ENCODE assay signal across 10 cellular contexts in genomic region chr14:85532570-85532969, GRCh38. TPM values are rescaled to one million over a fixed set of nuclear protein-coding genes. Genes with fewer than 3 reads are reported as not detected.
DNase-seq lines count a peak whose midpoint lies in the region; ATAC-seq, FAIRE-seq and TF ChIP-seq lines count a peak whose summit lies in the region.
"Had no signal": no experiment of that assay in that cellular context is flagged by ENCODE, and none has a peak within 500 bp of the region (broad histone marks: within the 10 kb centered on the region; RNA-seq: fewer than 3 reads in every experiment).

No MANE protein-coding gene starts in this region.

- H3K4me3 ChIP-seq in ectodermal cell (ENCODE audit: insufficient read depth, low read depth, low read length) (peak overlapping the region; percentile 56), upper lobe of left lung (peak overlapping the region in 3 of 4 donors; percentile 44 to 56 (median 53))

- peak overlapping the region; percentile 30 to 61 for H3K4me3 Mint-ChIP-seq in activated T-cell treated with anti-CD3 and anti-CD28 coated beads, Interleukin-2, amount 50 U/mL, for 72 hours
- H3K4me3 Mint-ChIP-seq in activated T-cell treated with anti-CD3 and anti-CD28 coated beads, Interleukin-2, amount 50 U/mL, for 24 hours = no peak overlapping the region
- H3K4me3 Mint-ChIP-seq in natural killer cell = peak overlapping the region; percentile 85

- H3K27ac Mint-ChIP-seq in activated T-cell treated with anti-CD3 and anti-CD28 coated beads, Interleukin-2, amount 50 U/mL, for 72 hours = no peak overlapping the region
- no peak overlapping the region for H3K27ac Mint-ChIP-seq in activated T-cell treated with anti-CD3 and anti-CD28 coated beads, Interleukin-2, amount 50 U/mL, for 24 hours
- no peak overlapping the region for H3K27ac Mint-ChIP-seq in natural killer cell

- no peak for FAIRE-seq in GM19239 (lab: Jason Lieb, UNC)
- FAIRE-seq: small intestine had no signal

- no peak for TF ChIP-seq POLR2A in upper lobe of left lung (IDR thresholded peaks at IDR 0.05)

- no peak overlapping the region for H3K27ac ChIP-seq in ectodermal cell (ENCODE audit: insufficient read depth, low read depth, low read length, poor library complexity, severe bottlenecking)
- H3K27ac ChIP-seq in upper lobe of left lung = peak overlapping the region in 1 of 4 donors; percentile 73

- intact Hi-C loops in natural killer cell (cut with micrococcal nuclease) = no loop called here

- TF ChIP-seq CTCF in natural killer cell (IDR thresholded peaks at IDR 0.05) (no peak), upper lobe of left lung (IDR thresholded peaks at IDR 0.05) (no peak)

- H3K4me1 Mint-ChIP-seq in activated T-cell treated with anti-CD3 and anti-CD28 coated beads, Interleukin-2, amount 50 U/mL, for 72 hours (ENCODE audit: low read depth) = peaks cover 16% of the 10 kb centered on the region
- H3K4me1 Mint-ChIP-seq in activated T-cell treated with anti-CD3 and anti-CD28 coated beads, Interleukin-2, amount 50 U/mL, for 24 hours (ENCODE audit: low read depth) = peaks cover 16% of the 10 kb centered on the region
- peaks cover 21 to 40% of the 10 kb centered on the region in 2 donors for H3K4me1 Mint-ChIP-seq in natural killer cell

- H3K9me3 ChIP-seq in ectodermal cell (ENCODE audit: control insufficient read depth, low read length) (no peaks in the 10 kb centered on the region), upper lobe of left lung (no peaks in the 10 kb centered on the region)
- H3K9me3 ChIP-seq: BE2C had no signal

- no peak for ATAC-seq in activated T-cell treated with anti-CD3 and anti-CD28 coated beads, Interleukin-2, amount 50 U/mL, for 72 hours (replicated peaks in 1 of 2)
- ATAC-seq in natural killer cell (no peak), upper lobe of left lung (ENCODE audit: low FRiP score in 2 of 2) (no peak), HG02938 (IDR thresholded peaks at IDR 0.05; ENCODE audit: unreplicated experiment) (no peak)

- peaks cover 0 to 2% of the 10 kb centered on the region in 2 donors for H3K36me3 Mint-ChIP-seq in activated T-cell treated with anti-CD3 and anti-CD28 coated beads, Interleukin-2, amount 50 U/mL, for 72 hours (ENCODE audit: insufficient read depth in 2 of 2)
- no peaks in the 10 kb centered on the region for H3K36me3 Mint-ChIP-seq in activated T-cell treated with anti-CD3 and anti-CD28 coated beads, Interleukin-2, amount 50 U/mL, for 24 hours (ENCODE audit: low read depth)
- H3K36me3 Mint-ChIP-seq in natural killer cell = no peaks in the 10 kb centered on the region

- H3K9me3 Mint-ChIP-seq in activated T-cell treated with anti-CD3 and anti-CD28 coated beads, Interleukin-2, amount 50 U/mL, for 72 hours = no peaks in the 10 kb centered on the region
- no peaks in the 10 kb centered on the region for H3K9me3 Mint-ChIP-seq in activated T-cell treated with anti-CD3 and anti-CD28 coated beads, Interleukin-2, amount 50 U/mL, for 24 hours
- H3K9me3 Mint-ChIP-seq in natural killer cell = no peaks in the 10 kb centered on the region

- WGBS in ectodermal cell, 2 experiments = 1 to 2% methylated on average over 6 of the region's 6 CpGs
- WGBS in upper lobe of left lung, 2 donors = 5 to 7% methylated on average over 6 of the region's 6 CpGs

- TF ChIP-seq EP300 in upper lobe of left lung (IDR thresholded peaks at IDR 0.05) = no peak

- peaks cover 75% of the 10 kb centered on the region for H3K27me3 ChIP-seq in ectodermal cell (ENCODE audit: control insufficient read depth, insufficient read depth, low read length, poor library complexity, severe bottlenecking)
- peaks cover 0 to 51% (median 23%) of the 10 kb centered on the region in 4 donors for H3K27me3 ChIP-seq in upper lobe of left lung

- H3K4me1 ChIP-seq in ectodermal cell (ENCODE audit: control insufficient read depth, insufficient read depth, low read length) (peaks cover 30% of the 10 kb centered on the region), upper lobe of left lung (peaks cover 9 to 59% (median 40%) of the 10 kb centered on the region in 4 donors)
- H3K4me1 ChIP-seq: BE2C had no signal

- H3K36me3 ChIP-seq in ectodermal cell (ENCODE audit: control insufficient read depth, insufficient read depth, low read length) (no peaks in the 10 kb centered on the region), upper lobe of left lung (no peaks in the 10 kb centered on the region)
- H3K36me3 ChIP-seq: BE2C had no signal

- peaks cover 84% of the 10 kb centered on the region for H3K27me3 Mint-ChIP-seq in activated T-cell treated with anti-CD3 and anti-CD28 coated beads, Interleukin-2, amount 50 U/mL, for 72 hours (ENCODE audit: low read depth)
- H3K27me3 Mint-ChIP-seq in activated T-cell treated with anti-CD3 and anti-CD28 coated beads, Interleukin-2, amount 50 U/mL, for 24 hours = peaks cover 86% of the 10 kb centered on the region
- peaks cover 65 to 84% of the 10 kb centered on the region in 2 donors for H3K27me3 Mint-ChIP-seq in natural killer cell (ENCODE audit: low read depth in 2 of 2)

- DNase-seq in activated T-cell treated with anti-CD3 and anti-CD28 coated beads, Interleukin-2, amount 50 U/mL, for 72 hours = no peak
- no peak for DNase-seq in activated T-cell treated with anti-CD3 and anti-CD28 coated beads, Interleukin-2, amount 50 U/mL, for 24 hours
- DNase-seq in natural killer cell (no peak), upper lobe of left lung (no peak), epidermal melanocyte (ENCODE audit: insufficient read length, low spot score) (no peak), GM19239 (ENCODE audit: insufficient read length, low spot score) (no peak)
- DNase-seq: BE2C, small intestine had no signal

RNA-seq across cellular contexts. Expression of gene FLRT2, which starts 2.6 kb away (rescaled TPM):
- total RNA-seq in activated T-cell treated with anti-CD3 and anti-CD28 coated beads, Interleukin-2, amount 50 U/mL, for 72 hours = not detected
- 7.5 TPM for polyA plus RNA-seq in ectodermal cell (2013, experiment 1 of 4)
- 10.2 TPM for polyA plus RNA-seq in ectodermal cell (2013, experiment 2 of 4)
- polyA plus RNA-seq in ectodermal cell (2013, experiment 3 of 4) = 6.5 TPM
- 9.0 TPM for polyA plus RNA-seq in ectodermal cell (2013, experiment 4 of 4)
- not detected for total RNA-seq in natural killer cell
- total RNA-seq in upper lobe of left lung = 10 to 100 TPM in 2 of 6 donors, 1 to 10 TPM in 3, under 1 TPM in 1; 0.91 to 24.1 (median 5.0) TPM
